In genomic region chr19:31144471-31144870, GRCh38 we compare ENCODE assay signal across 29 cellular contexts.
"Had no signal": no experiment of that assay in that cellular context is flagged by ENCODE, and none has a peak within 500 bp of the region (broad histone marks: within the 10 kb centered on the region; RNA-seq: fewer than 3 reads in every experiment).

No MANE protein-coding gene starts in this region.

- H3K4me1 ChIP-seq: Peyer's patch had no signal

- H3K36me3 ChIP-seq: cardiac muscle cell, MG63, Peyer's patch had no signal

- H3K27ac ChIP-seq: cardiac muscle cell, Peyer's patch had no signal

- H3K4me3 ChIP-seq: cardiac muscle cell, MG63, Peyer's patch had no signal

- ATAC-seq: activated CD4-positive, CD25-positive, alpha-beta regulatory T cell treated with anti-CD3 and anti-CD28 coated beads, Interleukin-2, amount 50 U/mL, for 24 hours; activated naive CD8-positive, alpha-beta T cell treated with anti-CD3 and anti-CD28 coated beads, Interleukin-2, amount 50 U/mL, for 24 hours; activated T-cell treated with anti-CD3 and anti-CD28 coated beads, Interleukin-2, amount 50 U/mL, for 4 hours; PC-3; Right ventricle myocardium inferior had no signal

- H3K9me3 ChIP-seq: MG63, Peyer's patch had no signal

- DNase-seq: activated CD4-positive, alpha-beta memory T cell treated with anti-CD3 and anti-CD28 coated beads for 36 hours; activated CD4-positive, alpha-beta T cell treated with anti-CD3 and anti-CD28 coated beads for 4 hours; activated CD4-positive, alpha-beta T cell treated with anti-CD3 and anti-CD28 coated beads, Interleukin-2, amount 50 U/mL, for 1 hour; activated CD8-positive, alpha-beta memory T cell treated with anti-CD3 and anti-CD28 coated beads, Interleukin-2, amount 50 U/mL, for 4 hours; activated gamma-delta T cell treated with Interleukin-2 at 50 U/mL for 16 hours; activated naive CD4-positive, alpha-beta T cell treated with anti-CD3 and anti-CD28 coated beads for 36 hours; activated naive CD8-positive, alpha-beta T cell treated with anti-CD3 and anti-CD28 coated beads, Interleukin-2, amount 50 U/mL, for 24 hours; activated T-cell treated with anti-CD3 and anti-CD28 coated beads for 4 hours; activated T-cell treated with anti-CD3 and anti-CD28 coated beads, Interleukin-2, amount 50 U/mL, for 4 hours; aorta; Kasumi-1; KG1; MG63; NCI-H1048; NCI-H1105 treated with DMSO at 0.1 percent for 48 hours; NCI-H1436; NCI-H1694; NCI-H1930; NCI-H2081 treated with DMSO at 0.1 percent for 48 hours; NCI-H226; NCI-H524 treated with DMSO at 0.1 percent for 48 hours; NCI-H748 treated with DMSO at 0.1 percent for 48 hours; NK-92 treated with Interleukin-12 subunit alpha and Interleukin-12 subunit beta, amount 100 ng/mL, for 24 hours; PC-3; Peyer's patch; RPMI8226 had no signal

- H3K27me3 ChIP-seq: MG63, Peyer's patch had no signal
